Comparison of ENCODE assay signal across 10 cellular contexts in genomic region chr10:72315611-72316385, GRCh38. TPM values are rescaled to one million over a fixed set of nuclear protein-coding genes. Genes with fewer than 3 reads are reported as not detected.
DNase-seq lines count a peak whose midpoint lies in the region; ATAC-seq, FAIRE-seq and TF ChIP-seq lines count a peak whose summit lies in the region.
"Had no signal": no experiment of that assay in that cellular context is flagged by ENCODE, and none has a peak within 500 bp of the region (broad histone marks: within the 10 kb centered on the region; RNA-seq: fewer than 3 reads in every experiment).

No MANE protein-coding gene starts in this region.

- FAIRE-seq in urothelium cell line (lab: Jason Lieb, UNC): peak; percentile 13
- FAIRE-seq: G401.6 had no signal

- H3K4me1 ChIP-seq in lower lobe of right lung: peaks cover 65% of the 10 kb centered on the region

- intact Hi-C loops in activated naive CD4-positive, alpha-beta T cell treated with anti-CD3 and anti-CD28 coated beads for 36 hours (cut with micrococcal nuclease): no loop called here
- intact Hi-C loops in lower lobe of right lung (cut with DNase I): no loop called here

- no peaks in the 10 kb centered on the region for H3K36me3 ChIP-seq in lower lobe of right lung

- H3K4me3 Mint-ChIP-seq in activated naive CD4-positive, alpha-beta T cell treated with anti-CD3 and anti-CD28 coated beads for 36 hours: no peak overlapping the region
- H3K4me3 Mint-ChIP-seq in brain: peak overlapping the region in 3 of 5 experiments; percentile 15 to 39 (median 23)
- H3K4me3 Mint-ChIP-seq: T-helper 1 cell treated with Interleukin-12 subunit alpha and Interleukin-12 subunit beta and Interleukin-4 antibody, amounts not matched to agents 30 μg/mL and 1 μg/mL, for 36 hours had no signal

- no peaks in the 10 kb centered on the region for H3K27me3 Mint-ChIP-seq in activated naive CD4-positive, alpha-beta T cell treated with anti-CD3 and anti-CD28 coated beads for 36 hours (ENCODE audit: low read depth)
- H3K27me3 Mint-ChIP-seq in brain: peaks cover 3% of the 10 kb centered on the region

- no peak overlapping the region for H3K4me3 ChIP-seq in lower lobe of right lung

- H3K9me3 Mint-ChIP-seq in activated naive CD4-positive, alpha-beta T cell treated with anti-CD3 and anti-CD28 coated beads for 36 hours: no peaks in the 10 kb centered on the region
- peaks cover 0 to 15% (median 0%) of the 10 kb centered on the region in 5 experiments for H3K9me3 Mint-ChIP-seq in brain
- H3K9me3 Mint-ChIP-seq: T-helper 1 cell treated with Interleukin-12 subunit alpha and Interleukin-12 subunit beta and Interleukin-4 antibody, amounts not matched to agents 30 μg/mL and 1 μg/mL, for 36 hours had no signal

- peak overlapping the region; percentile 91 for H3K27ac Mint-ChIP-seq in activated naive CD4-positive, alpha-beta T cell treated with anti-CD3 and anti-CD28 coated beads for 36 hours
- peak overlapping the region; percentile 65 to 99 (median 83) for H3K27ac Mint-ChIP-seq in brain
- H3K27ac Mint-ChIP-seq: T-helper 1 cell treated with Interleukin-12 subunit alpha and Interleukin-12 subunit beta and Interleukin-4 antibody, amounts not matched to agents 30 μg/mL and 1 μg/mL, for 36 hours had no signal

- peaks cover 63% of the 10 kb centered on the region for H3K4me1 Mint-ChIP-seq in activated naive CD4-positive, alpha-beta T cell treated with anti-CD3 and anti-CD28 coated beads for 36 hours (ENCODE audit: low read depth)
- peaks cover 56% of the 10 kb centered on the region for H3K4me1 Mint-ChIP-seq in brain

- H3K36me3 Mint-ChIP-seq in activated naive CD4-positive, alpha-beta T cell treated with anti-CD3 and anti-CD28 coated beads for 36 hours (ENCODE audit: low read depth): peaks cover 9% of the 10 kb centered on the region
- H3K36me3 Mint-ChIP-seq in brain: no peaks in the 10 kb centered on the region

- DNase-seq in activated naive CD4-positive, alpha-beta T cell treated with anti-CD3 and anti-CD28 coated beads for 36 hours: no peak
- no peak for DNase-seq in activated naive CD4-positive, alpha-beta T cell treated with anti-CD3 and anti-CD28 coated beads, Interleukin-2, amount 50 U/mL, for 16 hours
- DNase-seq in lower lobe of right lung: no peak
- DNase-seq in urothelium cell line (ENCODE audit: low spot score): no peak
- DNase-seq in NCI-H774 (lab: John Stamatoyannopoulos, UW): no peak

- CTCF ChIA-PET in activated naive CD4-positive, alpha-beta T cell treated with anti-CD3 and anti-CD28 coated beads for 36 hours (lab: Charles Lee): interaction anchor here (1.2 to 2.1 kb wide), 5 partner anchors 8 to 41 kb away, joined by 3 to 9 read pairs (median 5); no protein-coding TSS in a partner anchor

- peak; percentile 36 to 49 for ATAC-seq in lower lobe of right lung
- ATAC-seq in GM21423 (IDR thresholded peaks at IDR 0.05; ENCODE audit: unreplicated experiment): no peak
- no peak for ATAC-seq in HG02571 (IDR thresholded peaks at IDR 0.05; ENCODE audit: unreplicated experiment)

- peak overlapping the region; percentile 75 for H3K27ac ChIP-seq in lower lobe of right lung

- no peak for TF ChIP-seq CTCF in brain (conservative IDR thresholded peaks at IDR 0.05)
- TF ChIP-seq CTCF in lower lobe of right lung (IDR thresholded peaks at IDR 0.05): no peak

- no peaks in the 10 kb centered on the region for H3K27me3 ChIP-seq in lower lobe of right lung (ENCODE audit: low read depth)

- H3K9me3 ChIP-seq in lower lobe of right lung: no peaks in the 10 kb centered on the region

RNA-seq across cellular contexts. Expression of gene DNAJB12, which starts 38.9 kb away (rescaled TPM):
- 10 to 100 TPM; 13.7 to 14.1 TPM for total RNA-seq in activated naive CD4-positive, alpha-beta T cell treated with anti-CD3 and anti-CD28 coated beads for 36 hours
- 29.3 TPM for polyA plus RNA-seq in brain (ENCODE audit: insufficient read depth, low read depth, low replicate concordance)
- total RNA-seq in lower lobe of right lung: 44.7 TPM

RNA-seq across cellular contexts. Expression of gene DDIT4, which starts 42.1 kb away (rescaled TPM):
- total RNA-seq in activated naive CD4-positive, alpha-beta T cell treated with anti-CD3 and anti-CD28 coated beads for 36 hours: 100 to 1,000 TPM; 684 to 689 TPM
- polyA plus RNA-seq in brain (ENCODE audit: insufficient read depth, low read depth, low replicate concordance): 121 TPM
- 161 TPM for total RNA-seq in lower lobe of right lung

Comparison
In these comparisons a context has a peak if more than half of its experiments do, and no peak if none do; other contexts are left out.
1. ATAC-seq: peak in lower lobe of right lung (2 of 2); none in GM21423 (single experiment) and HG02571 (single experiment).